Comparison of ENCODE assay signal across 26 cellular contexts in genomic region chr18:33483908-33484307, GRCh38. TPM values are rescaled to one million over a fixed set of nuclear protein-coding genes. Genes with fewer than 3 reads are reported as not detected.
DNase-seq lines count a peak whose midpoint lies in the region; ATAC-seq, FAIRE-seq and TF ChIP-seq lines count a peak whose summit lies in the region.
"Had no signal": no experiment of that assay in that cellular context is flagged by ENCODE, and none has a peak within 500 bp of the region (broad histone marks: within the 10 kb centered on the region; RNA-seq: fewer than 3 reads in every experiment).

No MANE protein-coding gene starts in this region.

- H3K27me3 Mint-ChIP-seq in WTC11 (ENCODE audit: low read depth), result no peaks in the 10 kb centered on the region
- H3K27me3 Mint-ChIP-seq: CD4-positive, alpha-beta T cell; CD8-positive, alpha-beta memory T cell had no signal

- TF ChIP-seq CTCF in WTC11 (IDR thresholded peaks at IDR 0.05) (no peak), upper lobe of right lung (IDR thresholded peaks at IDR 0.05) (no peak)

- no peaks in the 10 kb centered on the region for H3K9me3 Mint-ChIP-seq in WTC11

- H3K4me3 ChIP-seq in small intestine (ENCODE audit: low read depth in 1 of 2, low read length in 2 of 2), result no peak overlapping the region
- H3K4me3 ChIP-seq in upper lobe of right lung, result no peak overlapping the region
- H3K4me3 ChIP-seq: A549; BLaER1 treated with 17β-estradiol and CSF1 and Interleukin-3, amounts not matched to agents 10 nM and 100 nM; GM23248 had no signal

- H3K4me1 ChIP-seq in small intestine (ENCODE audit: control insufficient read depth in 2 of 2, insufficient read depth in 1 of 2, low read depth in 1 of 2, low read length in 1 of 2) (no peaks in the 10 kb centered on the region), upper lobe of right lung (no peaks in the 10 kb centered on the region)
- H3K4me1 ChIP-seq: A549; BE2C; BLaER1 treated with 17β-estradiol and CSF1 and Interleukin-3, amounts not matched to agents 10 nM and 100 nM had no signal

- no peak overlapping the region for H3K27ac Mint-ChIP-seq in WTC11
- H3K27ac Mint-ChIP-seq: CD14-positive monocyte; CD4-positive, alpha-beta T cell; CD8-positive, alpha-beta memory T cell had no signal

- H3K36me3 ChIP-seq in small intestine (ENCODE audit: control insufficient read depth in 2 of 2, insufficient read depth in 2 of 2, low read length in 2 of 2) (no peaks in the 10 kb centered on the region), upper lobe of right lung (no peaks in the 10 kb centered on the region)
- H3K36me3 ChIP-seq: BE2C; BLaER1 treated with 17β-estradiol and CSF1 and Interleukin-3, amounts not matched to agents 10 nM and 100 nM had no signal

- H3K4me3 Mint-ChIP-seq in WTC11, result no peak overlapping the region
- H3K4me3 Mint-ChIP-seq: CD14-positive monocyte; CD4-positive, alpha-beta T cell; CD8-positive, alpha-beta memory T cell had no signal

- CTCF ChIA-PET in WTC11 (lab: Charles Lee), result no interaction called here

- WGBS in small intestine, 3 donors, result 82 to 90% (median 86%) methylated on average over 1 of the region's 1 CpG

- H3K9me3 ChIP-seq in small intestine (ENCODE audit: control insufficient read depth, low read depth) (no peaks in the 10 kb centered on the region), upper lobe of right lung (no peaks in the 10 kb centered on the region)
- H3K9me3 ChIP-seq: A549; BE2C; BLaER1 treated with 17β-estradiol and CSF1 and Interleukin-3, amounts not matched to agents 10 nM and 100 nM had no signal

- intact Hi-C loops in upper lobe of right lung (cut with DNase I) (no loop called here), Right ventricle myocardium inferior (cut with DNase I) (no loop called here)

- FAIRE-seq in A204.1 (lab: Jason Lieb, UNC) (peak; percentile 83), frontal cortex (lab: Jason Lieb, UNC) (peak; percentile 87), small intestine (lab: Jason Lieb, UNC) (peak; percentile 87)
- FAIRE-seq: A549, GM12892, GM19239, H1 had no signal

- DNase-seq in WTC11 (ENCODE audit: low spot score) (no peak), frontal cortex (ENCODE audit: low spot score in 2 of 2) (no peak), small intestine (no peak), NAMALWA (ENCODE audit: low spot score) (no peak), upper lobe of right lung (no peak), Right ventricle myocardium inferior (ENCODE audit: missing footprints) (no peak)
- DNase-seq: ACHN; AML-193; BE2C; CD4-positive, alpha-beta T cell; CD8-positive, alpha-beta memory T cell; DMS 273 treated with DMSO at 0.1 percent for 48 hours; DMS79; EL; GF-D8; GM23248; H7; HCEC 1CT had no signal

- no peaks in the 10 kb centered on the region for H3K4me1 Mint-ChIP-seq in WTC11
- H3K4me1 Mint-ChIP-seq: CD14-positive monocyte; CD8-positive, alpha-beta memory T cell had no signal

- POLR2A ChIA-PET in WTC11 (lab: Charles Lee), result no interaction called here

- ATAC-seq in WTC11 (no peak), upper lobe of right lung (no peak), Right ventricle myocardium inferior (no peak)
- ATAC-seq: A549 had no signal

- no peaks in the 10 kb centered on the region for H3K36me3 Mint-ChIP-seq in WTC11
- H3K36me3 Mint-ChIP-seq: CD14-positive monocyte; CD8-positive, alpha-beta memory T cell had no signal

- H3K27ac ChIP-seq in small intestine (ENCODE audit: low read depth in 1 of 2, low read length in 1 of 2), result no peak overlapping the region
- no peak overlapping the region for H3K27ac ChIP-seq in upper lobe of right lung
- H3K27ac ChIP-seq: 22Rv1; A549; BLaER1 treated with 17β-estradiol and CSF1 and Interleukin-3, amounts not matched to agents 10 nM and 100 nM; GM23248 had no signal

- H3K27me3 ChIP-seq in small intestine (ENCODE audit: control insufficient read depth in 2 of 2, insufficient read depth in 2 of 2, low read length in 2 of 2) (no peaks in the 10 kb centered on the region), upper lobe of right lung (no peaks in the 10 kb centered on the region)
- H3K27me3 ChIP-seq: BE2C; BLaER1 treated with 17β-estradiol and CSF1 and Interleukin-3, amounts not matched to agents 10 nM and 100 nM had no signal

TF ChIP-seq in WTC11, 78 proteins besides CTCF, POLR2A, EP300 and RAD21:
- TF ChIP-seq HMGA2 (CRISPR knock-in tag; IDR thresholded peaks at IDR 0.05) (peak; percentile 97), GRHL2 (CRISPR knock-in tag; IDR thresholded peaks at IDR 0.05; ENCODE audit: insufficient replicate concordance, severe bottlenecking) (no peak)

RNA-seq across cellular contexts. Expression of gene CCDC178, which starts 43.4 kb away (rescaled TPM):
- 0.20 TPM in 1 of 3 replicates, not detected in the others for total RNA-seq in WTC11 (2021)
- 2.9 TPM for total RNA-seq in frontal cortex
- under 1 TPM in 1 of 3 donors, not detected in 2; 0.45 TPM for polyA plus RNA-seq in small intestine
- 2.5 TPM for total RNA-seq in upper lobe of right lung
- total RNA-seq in Right ventricle myocardium inferior, result 0.27 TPM
- total RNA-seq: CD4-positive, alpha-beta T cell; CD8-positive, alpha-beta memory T cell; GM23248; H1; H7 had no signal
- polyA plus RNA-seq: CD14-positive monocyte; CD8-positive, alpha-beta memory T cell; GM23248; H1 had no signal
